In the genomic region with DNA sequence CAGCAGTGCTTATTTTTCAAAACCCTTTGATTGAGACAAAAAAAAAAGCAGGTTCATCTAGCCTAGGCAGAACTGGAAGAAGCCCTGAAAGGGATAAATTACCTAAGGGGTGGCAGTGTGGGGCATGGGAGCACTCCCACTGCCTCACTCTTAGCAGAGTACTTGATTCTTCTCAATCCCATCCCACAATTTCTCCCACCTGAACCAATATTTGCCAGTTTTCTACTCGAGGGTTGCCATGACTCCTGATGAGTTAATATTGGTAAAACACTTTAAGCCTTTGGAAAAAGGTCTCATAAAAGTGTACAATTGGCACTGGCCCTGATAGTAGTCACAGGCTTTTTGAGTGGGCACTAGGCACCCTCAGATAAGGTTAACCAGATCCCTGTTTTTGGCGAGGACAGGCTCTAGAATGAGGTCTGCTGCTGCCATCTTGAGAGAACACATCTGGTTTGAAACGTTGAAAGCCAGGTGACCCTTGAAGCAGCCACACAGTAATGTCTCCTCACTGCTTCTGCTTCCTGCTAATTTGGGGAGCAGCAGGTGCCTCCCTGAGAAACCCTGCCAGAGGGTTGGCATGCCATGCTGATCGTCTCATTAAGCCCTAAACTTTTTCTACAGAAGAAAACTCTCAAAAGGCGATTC, we compare ENCODE assay signal across 9 cellular contexts.
DNase-seq lines count a peak whose midpoint lies in the region; ATAC-seq and TF ChIP-seq lines count a peak whose summit lies in the region.
"Had no signal": no experiment of that assay in that cellular context is flagged by ENCODE, and none has a peak within 500 bp of the region (broad histone marks: within the 10 kb centered on the region; RNA-seq: fewer than 3 reads in every experiment).

No MANE protein-coding gene starts in this region.

- H3K9me3 ChIP-seq in Caco-2 (no peaks in the 10 kb centered on the region), parathyroid adenoma (ENCODE audit: control insufficient read depth, low read length) (no peaks in the 10 kb centered on the region)

- DNase-seq in Caco-2 = no peak
- DNase-seq in NCI-H2227 treated with DMSO at 0.1 percent for 48 hours (lab: John Stamatoyannopoulos, UW) = peak; percentile 15
- DNase-seq in dorsolateral prefrontal cortex = no peak
- DNase-seq in pons (ENCODE audit: low spot score) = no peak
- DNase-seq in left lobe of liver (ENCODE audit: low spot score) = no peak
- DNase-seq: stimulated activated CD8-positive, alpha-beta memory T cell treated with anti-CD3 and anti-CD28 coated beads, Interleukin-4, amount 100 ng/mL, for 48 hours had no signal

- peaks cover 9% of the 10 kb centered on the region for H3K9me3 Mint-ChIP-seq in Caco-2 (ENCODE audit: unreplicated experiment)

- H3K4me1 Mint-ChIP-seq in Caco-2 (ENCODE audit: low read depth, unreplicated experiment) = peaks cover 16% of the 10 kb centered on the region

- H3K27ac ChIP-seq in dorsolateral prefrontal cortex (peak overlapping the region in 50 of 59 donors; percentile 8 to 82 (median 56)), parathyroid adenoma (peak overlapping the region; percentile 89)

- ATAC-seq in HG03378 (IDR thresholded peaks at IDR 0.05; ENCODE audit: unreplicated experiment) (no peak), GM21825 (IDR thresholded peaks at IDR 0.05; ENCODE audit: unreplicated experiment) (no peak), left lobe of liver (no peak)

- H3K36me3 ChIP-seq in Caco-2 (ENCODE audit: control insufficient read depth, insufficient read depth, low read length) (no peaks in the 10 kb centered on the region), parathyroid adenoma (ENCODE audit: control insufficient read depth, insufficient read depth, low read length) (no peaks in the 10 kb centered on the region)

- TF ChIP-seq CTCF in Caco-2 (IDR thresholded peaks at IDR 0.05; ENCODE audit: insufficient read depth in 1 of 2, low read depth in 1 of 2, low read length in 1 of 2, severe bottlenecking in 1 of 2, unreplicated experiment in 1 of 2) (no peak), dorsolateral prefrontal cortex (IDR thresholded peaks at IDR 0.05 in 54 of 56, conservative IDR thresholded peaks at IDR 0.05 in 2 of 56; ENCODE audit: low read depth in 1 of 56, partially characterized antibody in 56 of 56) (no peak), parathyroid adenoma (IDR thresholded peaks at IDR 0.05) (no peak)

- H3K4me3 Mint-ChIP-seq in Caco-2 (ENCODE audit: unreplicated experiment) = no peak overlapping the region

- no TSS peak for BruUV-seq in Caco-2 (replicated peaks; lab: Mats Ljungman, UMichigan)

- H3K27ac Mint-ChIP-seq in Caco-2 (ENCODE audit: unreplicated experiment) = peak overlapping the region; percentile 51

- CTCF ChIA-PET in Caco-2 (lab: Charles Lee) = no interaction called here

- intact Hi-C loops in Caco-2 (cut with micrococcal nuclease; ENCODE audit: unreplicated experiment) (no loop called here), dorsolateral prefrontal cortex (cut with DNase I) (no loop called here)

- POLR2A ChIA-PET in Caco-2 (lab: Charles Lee) = no interaction called here

- no peaks in the 10 kb centered on the region for H3K79me2 ChIP-seq in parathyroid adenoma

- no peaks in the 10 kb centered on the region for H3K36me3 Mint-ChIP-seq in Caco-2 (ENCODE audit: insufficient read depth, unreplicated experiment)

- H3K27me3 Mint-ChIP-seq in Caco-2 (ENCODE audit: insufficient read depth, unreplicated experiment) = no peaks in the 10 kb centered on the region

- H3K4me2 ChIP-seq in parathyroid adenoma (ENCODE audit: low read length) = peak overlapping the region; percentile 34

- no peak overlapping the region for H3K9ac ChIP-seq in parathyroid adenoma

- no peaks in the 10 kb centered on the region for H3K27me3 ChIP-seq in Caco-2 (replicated peaks; ENCODE audit: control insufficient read depth, insufficient read depth, low read length)
- no peaks in the 10 kb centered on the region for H3K27me3 ChIP-seq in dorsolateral prefrontal cortex
- H3K27me3 ChIP-seq in parathyroid adenoma (ENCODE audit: control insufficient read depth, insufficient read depth, low read length) = no peaks in the 10 kb centered on the region

- peak overlapping the region; percentile 71 for H2AFZ ChIP-seq in parathyroid adenoma

- H3K4me1 ChIP-seq in Caco-2 (peaks cover 38% of the 10 kb centered on the region), parathyroid adenoma (peaks cover 23% of the 10 kb centered on the region)

- no peak overlapping the region for H3K4me3 ChIP-seq in Caco-2 (ENCODE audit: low read depth, low read length)
- H3K4me3 ChIP-seq in dorsolateral prefrontal cortex = no peak overlapping the region
- no peak overlapping the region for H3K4me3 ChIP-seq in parathyroid adenoma (ENCODE audit: low read depth, low read length)
